ENCODE assay signal across 9 cellular contexts in the genomic region with DNA sequence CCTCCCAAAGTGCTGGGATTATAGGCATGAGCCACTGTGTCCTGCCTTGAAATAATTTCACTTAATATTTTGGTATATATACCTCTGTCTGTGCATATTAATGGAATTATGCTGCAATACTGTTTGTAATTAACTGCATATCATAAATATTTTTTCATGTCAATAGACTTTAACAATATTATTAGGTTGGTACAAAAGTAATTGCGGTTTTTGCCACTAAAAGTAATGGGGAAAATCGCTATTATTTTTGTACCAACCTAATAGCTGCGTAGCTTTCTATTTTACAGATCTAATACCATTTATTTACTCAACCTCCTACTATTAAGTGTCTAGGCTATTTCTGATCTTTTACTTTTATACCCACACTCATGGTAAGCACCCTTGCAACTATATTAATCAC. TPM values are rescaled to one million over a fixed set of nuclear protein-coding genes. Genes with fewer than 3 reads are reported as not detected.
"Had no signal": no experiment of that assay in that cellular context is flagged by ENCODE, and none has a peak within 500 bp of the region (broad histone marks: within the 10 kb centered on the region; RNA-seq: fewer than 3 reads in every experiment).

No MANE protein-coding gene starts in this region.

- H3K27ac ChIP-seq: HL-60, KMS-11 had no signal

- H3K4me2 ChIP-seq: KMS-11 had no signal

- H3K9ac ChIP-seq: KMS-11 had no signal

- DNase-seq: IMR-90, KBM-7, KG1 had no signal

- H3K4me3 ChIP-seq: K562 had no signal

- ATAC-seq: K562 had no signal

- FAIRE-seq: K562 had no signal

RNA-seq across cellular contexts. Expression of gene PDE6C, which starts 3.9 kb away (rescaled TPM):
- total RNA-seq: HT-29, HT1080, IMR-90, K562 had no signal
- polyA plus RNA-seq: IgD-negative memory B cell, IMR-90, K562 had no signal

RNA-seq across cellular contexts. Expression of gene RBP4, which starts 7.4 kb away (rescaled TPM):
- total RNA-seq: IMR-90 had no signal
- polyA plus RNA-seq: IgD-negative memory B cell, IMR-90, K562 had no signal

RNA-seq across cellular contexts. Expression of gene FFAR4, which starts 42.0 kb away (rescaled TPM):
- total RNA-seq: HT1080, IMR-90, K562 had no signal
- polyA plus RNA-seq: IgD-negative memory B cell, IMR-90, K562 had no signal
